ENCODE assay signal across 2 cellular contexts in genomic region chr6:27809939-27810767, GRCh38.
TF ChIP-seq lines count a peak whose summit lies in the region.

No MANE protein-coding gene starts in this region.

TF ChIP-seq in HEK293, 187 proteins besides CTCF, POLR2A, EP300 and RAD21 (continued from another document and continues in another):
- TF ChIP-seq ELK4 (IDR thresholded peaks at IDR 0.05; ENCODE audit: borderline replicate concordance, low read depth, low read length) (peak; percentile 47; the same call in 1 of the 2 replicates), PBX3 (CRISPR knock-in tag; IDR thresholded peaks at IDR 0.05) (peak; percentile 65; the same call in 1 of the 2 replicates), ZNF10 (tag by site-specific recombination; IDR thresholded peaks at IDR 0.05) (no peak), TRIM28 (IDR thresholded peaks at IDR 0.05; ENCODE audit: borderline replicate concordance, low read length) (0 out of 2 replicates have a peak, but pooled peaks have one; percentile 16), ZNF843 (tag by site-specific recombination; IDR thresholded peaks at IDR 0.05) (no peak), PRDM4 (tag by site-specific recombination; IDR thresholded peaks at IDR 0.05) (peak; percentile 90), ZNF830 (tag by site-specific recombination; IDR thresholded peaks at IDR 0.05; ENCODE audit: low read depth) (no peak), ZNF837 (tag by site-specific recombination; IDR thresholded peaks at IDR 0.05) (no peak), SP2 (tag by site-specific recombination; IDR thresholded peaks at IDR 0.05) (peak; percentile 22; the same call in 1 of the 2 replicates), ZNF354C (tag by site-specific recombination; IDR thresholded peaks at IDR 0.05; ENCODE audit: borderline replicate concordance, low read depth) (no peak), ZBTB49 (tag by site-specific recombination; IDR thresholded peaks at IDR 0.05; ENCODE audit: low read depth) (no peak), ZNF2 (tag by site-specific recombination; IDR thresholded peaks at IDR 0.05) (peak; percentile 30; the same call in 1 of the 2 replicates), PRDM1 (tag by site-specific recombination; IDR thresholded peaks at IDR 0.05) (peak; percentile 82), ZNF701 (tag by site-specific recombination; IDR thresholded peaks at IDR 0.05) (no peak), HOXD13 (CRISPR knock-in tag; IDR thresholded peaks at IDR 0.05; ENCODE audit: borderline replicate concordance) (peak; percentile 77; the same call in 1 of the 2 replicates), ZNF692 (tag by site-specific recombination; IDR thresholded peaks at IDR 0.05) (0 out of 2 replicates have a peak, but pooled peaks have one; percentile 15), KLF9 (tag by site-specific recombination; IDR thresholded peaks at IDR 0.05; ENCODE audit: low read depth) (no peak), ZNF24 (tag by site-specific recombination; IDR thresholded peaks at IDR 0.05) (no peak), ZNF16 (tag by site-specific recombination; IDR thresholded peaks at IDR 0.05; ENCODE audit: low read depth) (no peak), ZNF658 (tag by site-specific recombination; IDR thresholded peaks at IDR 0.05) (no peak), ZBTB17 (tag by site-specific recombination; IDR thresholded peaks at IDR 0.05) (peak; percentile 78), ZNF169 (tag by site-specific recombination; IDR thresholded peaks at IDR 0.05) (no peak), ZNF621 (tag by site-specific recombination; IDR thresholded peaks at IDR 0.05) (no peak), ZNF76 (tag by site-specific recombination; IDR thresholded peaks at IDR 0.05; ENCODE audit: borderline replicate concordance, low read depth) (no peak)

TF ChIP-seq in SK-N-SH, 30 proteins besides CTCF, POLR2A, EP300 and RAD21 (continued from another document):
- TF ChIP-seq EZH2phosphoT487 (IDR thresholded peaks at IDR 0.05; ENCODE audit: borderline replicate concordance, low read depth): no peak
- TF ChIP-seq GABPA (IDR thresholded peaks at IDR 0.05; ENCODE audit: low read depth): no peak
- peak; percentile 99 for TF ChIP-seq POLR2AphosphoS5 (IDR thresholded peaks at IDR 0.05; ENCODE audit: low read depth, low read length)
- no peak for TF ChIP-seq FOXJ3 (CRISPR knock-in tag; IDR thresholded peaks at IDR 0.05)
- peak; percentile 55 for TF ChIP-seq CHD2 (IDR thresholded peaks at IDR 0.05; ENCODE audit: low read length, partially characterized antibody)
- TF ChIP-seq TEAD4 (IDR thresholded peaks at IDR 0.05; ENCODE audit: borderline replicate concordance, insufficient read depth): no peak
- peak; percentile 80 for TF ChIP-seq MXI1 (IDR thresholded peaks at IDR 0.05; ENCODE audit: low read depth, low read length)
- no peak for TF ChIP-seq USF2 (IDR thresholded peaks at IDR 0.05; ENCODE audit: borderline replicate concordance, low read depth, low read length)
- TF ChIP-seq REST (IDR thresholded peaks at IDR 0.05; ENCODE audit: low read depth, low read length): peak; percentile 61; the same call in 1 of the 2 replicates
- 0 out of 2 replicates have a peak, but pooled peaks have one; percentile 17 for TF ChIP-seq RXRA (IDR thresholded peaks at IDR 0.05; ENCODE audit: borderline replicate concordance, low read depth)
- TF ChIP-seq MEF2A (IDR thresholded peaks at IDR 0.05; ENCODE audit: borderline replicate concordance, low read depth): no peak
- 0 out of 2 replicates have a peak, but pooled peaks have one; percentile 57 for TF ChIP-seq MAX (IDR thresholded peaks at IDR 0.05; ENCODE audit: low read depth)
- peak; percentile 88 for TF ChIP-seq TAF1 (IDR thresholded peaks at IDR 0.05; ENCODE audit: borderline replicate concordance, low read depth, low read length)
- TF ChIP-seq JUND (IDR thresholded peaks at IDR 0.05): no peak
